Comparison of ENCODE assay signal across 1 cellular context in the genomic region with DNA sequence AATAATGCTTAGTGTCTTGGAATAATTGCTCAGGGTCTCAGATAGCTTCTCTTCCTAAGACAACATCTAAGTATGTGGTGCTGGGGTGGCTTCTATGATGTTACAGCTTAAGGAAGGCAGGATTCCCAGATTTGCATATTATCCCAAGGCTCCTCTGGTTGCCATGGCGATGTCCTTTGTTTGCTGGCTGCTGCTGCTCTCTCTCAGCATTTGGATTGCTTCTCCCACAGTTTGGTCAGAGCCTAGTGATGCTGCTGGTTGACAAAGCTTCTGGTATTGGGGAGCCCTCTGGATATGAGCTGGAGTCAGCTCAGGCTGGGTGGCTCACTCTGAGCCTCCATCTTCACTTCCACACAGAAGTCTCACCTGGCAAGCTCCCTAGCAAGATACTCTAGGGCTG.
TF ChIP-seq lines count a peak whose summit lies in the region.

No MANE protein-coding gene starts in this region.

TF ChIP-seq in IMR-90, 13 proteins besides CTCF, POLR2A, EP300 and RAD21 (continued from another document):
- TF ChIP-seq RCOR1 (IDR thresholded peaks at IDR 0.05; ENCODE audit: insufficient replicate concordance, low read length) (no peak), CHD1 (IDR thresholded peaks at IDR 0.05; ENCODE audit: low read depth, low read length) (no peak), MXI1 (IDR thresholded peaks at IDR 0.05; ENCODE audit: borderline replicate concordance, low read depth, low read length) (no peak), RFX5 (IDR thresholded peaks at IDR 0.05; ENCODE audit: low read depth, low read length) (no peak), MAFK (IDR thresholded peaks at IDR 0.05; ENCODE audit: low read depth, low read length) (no peak)
- TF ChIP-seq, protein P1, sequence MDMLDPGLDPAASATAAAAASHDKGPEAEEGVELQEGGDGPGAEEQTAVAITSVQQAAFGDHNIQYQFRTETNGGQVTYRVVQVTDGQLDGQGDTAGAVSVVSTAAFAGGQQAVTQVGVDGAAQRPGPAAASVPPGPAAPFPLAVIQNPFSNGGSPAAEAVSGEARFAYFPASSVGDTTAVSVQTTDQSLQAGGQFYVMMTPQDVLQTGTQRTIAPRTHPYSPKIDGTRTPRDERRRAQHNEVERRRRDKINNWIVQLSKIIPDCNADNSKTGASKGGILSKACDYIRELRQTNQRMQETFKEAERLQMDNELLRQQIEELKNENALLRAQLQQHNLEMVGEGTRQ (IDR thresholded peaks at IDR 0.05; ENCODE audit: low read depth, low read length): no peak
